Comparison of ENCODE assay signal across 19 cellular contexts in the genomic region with DNA sequence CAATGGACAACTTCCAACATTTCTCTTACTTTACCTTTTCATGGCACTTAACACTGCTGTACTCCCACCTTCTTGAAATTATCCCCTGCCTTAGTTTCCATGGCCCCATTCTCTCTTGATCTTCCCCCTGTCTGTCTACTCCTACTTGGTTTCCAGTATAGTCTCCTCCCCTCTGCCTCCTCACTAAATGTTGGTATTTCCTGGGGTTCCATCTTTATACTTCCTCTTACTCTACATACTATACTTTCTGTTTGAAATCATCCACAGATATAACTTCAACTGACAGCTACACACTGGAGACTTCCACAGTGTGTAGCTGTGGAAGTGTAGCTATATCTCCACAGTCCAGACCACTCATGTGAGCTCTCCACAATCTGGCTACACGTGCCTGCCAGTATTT.
"Had no signal": no experiment of that assay in that cellular context is flagged by ENCODE, and none has a peak within 500 bp of the region (broad histone marks: within the 10 kb centered on the region; RNA-seq: fewer than 3 reads in every experiment).

No MANE protein-coding gene starts in this region.

- H3K27me3 ChIP-seq: brain microvascular endothelial cell, dorsolateral prefrontal cortex, hepatocyte, neural progenitor cell, right atrium auricular region had no signal

- H3K27ac ChIP-seq: brain microvascular endothelial cell, hepatocyte, neural progenitor cell, right atrium auricular region, skin epidermis had no signal

- H3K9me3 ChIP-seq: mucosa of descending colon, right atrium auricular region had no signal

- H3K4me1 ChIP-seq: neural progenitor cell had no signal

- H3K36me3 ChIP-seq: brain microvascular endothelial cell, neural progenitor cell, right atrium auricular region had no signal

- H3K4me3 ChIP-seq: dorsolateral prefrontal cortex, hepatocyte, mucosa of descending colon, neural progenitor cell, right atrium auricular region, skin epidermis had no signal

- DNase-seq: activated CD4-positive, alpha-beta memory T cell treated with anti-CD3 and anti-CD28 coated beads, Interleukin-2, amount 10 ng/mL, durations not matched to agents 7 days and 5 days; activated CD4-positive, alpha-beta T cell treated with anti-CD3 and anti-CD28 coated beads for 48 hours; activated CD4-positive, CD25-positive, alpha-beta regulatory T cell; activated naive CD4-positive, alpha-beta T cell treated with Interleukin-2 at 50 U/mL for 16 hours; activated T-cell treated with anti-CD3 and anti-CD28 coated beads, Interleukin-2, amount 50 U/mL, for 24 hours; brain microvascular endothelial cell; central memory CD4-positive, alpha-beta T cell; dorsolateral prefrontal cortex; foreskin fibroblast; left cardiac atrium; mesenchymal stem cell; mucosa of descending colon; naive thymus-derived CD4-positive, alpha-beta T cell; stimulated activated CD4-positive, alpha-beta T cell treated with anti-CD3 and anti-CD28 coated beads, Interleukin-2, amount 100 ng/mL, for 48 hours; stimulated activated naive CD8-positive, alpha-beta T cell treated with anti-CD3 and anti-CD28 coated beads, Interleukin-15, amount 100 ng/mL, for 72 hours had no signal

- H3K4me2 ChIP-seq: hepatocyte, neural progenitor cell had no signal

- H3K9ac ChIP-seq: neural progenitor cell had no signal
